8 cellular contexts compared by ENCODE assay signal in the genomic region with DNA sequence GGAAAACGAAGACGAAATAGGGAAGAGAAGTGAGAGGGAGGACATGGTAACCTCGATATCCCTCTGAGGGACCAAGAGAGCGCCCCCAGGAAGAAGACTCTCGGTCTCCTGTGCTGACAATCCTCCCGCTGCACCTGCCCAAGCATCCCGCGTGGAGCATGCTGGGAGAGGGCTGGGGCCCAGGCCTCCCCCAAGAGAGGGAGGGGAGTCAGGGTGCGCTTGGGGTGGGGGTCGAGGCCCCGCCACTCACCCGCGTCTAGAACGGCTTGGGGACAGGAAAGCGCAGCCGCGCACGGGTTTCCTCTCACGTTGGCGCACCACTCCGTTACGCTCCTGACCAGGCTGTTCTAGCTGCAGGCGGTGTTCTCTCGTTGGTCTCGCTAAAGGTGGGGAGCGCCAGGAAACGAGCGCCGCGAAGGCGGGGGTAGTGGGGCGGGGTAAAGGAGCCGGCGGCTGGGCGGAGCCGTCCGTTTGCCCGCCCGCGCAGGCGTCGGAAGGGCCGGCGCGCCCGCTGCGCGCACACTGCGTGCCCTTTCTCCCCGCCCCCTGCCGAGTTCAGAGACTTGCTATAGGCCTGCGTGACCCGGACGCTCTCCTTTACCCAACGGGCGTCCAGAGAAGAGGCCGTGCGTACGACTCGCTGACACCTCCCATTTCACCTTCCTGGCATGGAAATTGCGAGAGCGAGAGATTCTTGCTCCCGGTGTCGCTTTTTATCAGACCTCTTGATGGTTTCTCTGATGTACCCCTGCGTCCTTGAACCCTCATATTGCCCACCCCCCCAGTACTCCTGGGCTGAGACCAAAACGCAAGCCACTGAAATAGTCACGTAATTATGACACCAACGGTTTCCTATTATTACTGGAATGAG. TPM values are rescaled to one million over a fixed set of nuclear protein-coding genes. Genes with fewer than 3 reads are reported as not detected.
DNase-seq lines count a peak whose midpoint lies in the region; ATAC-seq, FAIRE-seq and TF ChIP-seq lines count a peak whose summit lies in the region.

A gene (minus strand): TSS at position 388 of the 871 bp plus-strand sequence. CDS start 2,888 bp downstream, outside the sequence.

- H3K18ac ChIP-seq in H1 (ENCODE audit: extremely low read depth, low read length) = no peak within 1 kb of the TSS; the same call in 1 of the 2 replicates
- peak within 1 kb of the TSS; percentile 54 to 66 for H3K18ac ChIP-seq in mesenchymal stem cell (ENCODE audit: low read depth in 1 of 2, low read length in 2 of 2)

- H3K9me3 ChIP-seq in H1 (ENCODE audit: insufficient read depth in 2 of 2, low read depth in 1 of 2, low read length in 1 of 2) (no peaks in the 10 kb centered on the region), mesenchymal stem cell (ENCODE audit: control insufficient read depth, low read length) (no peaks in the 10 kb centered on the region)

- no peak within 1 kb of the TSS for H3K14ac ChIP-seq in H1 (ENCODE audit: insufficient read length)
- H3K14ac ChIP-seq in mesenchymal stem cell (ENCODE audit: low read length in 2 of 2) = no peak within 1 kb of the TSS

- no peaks in the 10 kb centered on the region for H4K20me1 ChIP-seq in H1 (replicated peaks in 1 of 2; ENCODE audit: control insufficient read depth in 1 of 2, insufficient read depth in 2 of 2, low read length in 2 of 2)

- POLR2A ChIA-PET in H1 (lab: Charles Lee; ENCODE audit: partially characterized antibody) = interaction anchor here (0.6 kb wide), 1 partner anchor 33 kb away, joined by 3 read pairs; no protein-coding TSS in a partner anchor

- H3K27ac ChIP-seq in H1 (ENCODE audit: low read depth, low read length) (peak within 1 kb of the TSS; percentile 81; the same call in 1 of the 2 replicates), mesenchymal stem cell (ENCODE audit: low read length, poor library complexity, severe bottlenecking) (peak within 1 kb of the TSS; percentile 85)

- no peak within 1 kb of the TSS; the same call in 1 of the 2 replicates for H2AFZ ChIP-seq in H1 (ENCODE audit: low read length)
- H2AFZ ChIP-seq in mesenchymal stem cell (ENCODE audit: low read depth, low read length) = peak within 1 kb of the TSS; percentile 69

- no peak for TF ChIP-seq RAD21 in H1 (IDR thresholded peaks at IDR 0.05 in 1 of 2, conservative IDR thresholded peaks at IDR 0.05 in 1 of 2; ENCODE audit: low read depth in 2 of 2, low read length in 2 of 2)

- H3K4me1 ChIP-seq in H1 (replicated peaks in 1 of 4; ENCODE audit: control insufficient read depth in 3 of 4, insufficient read depth in 4 of 4, low read length in 3 of 4) = no peaks in the 10 kb centered on the region
- H3K4me1 ChIP-seq in mesenchymal stem cell (ENCODE audit: control insufficient read depth, insufficient read depth, low read depth, low read length) = no peaks in the 10 kb centered on the region

- H3K9ac ChIP-seq in H1 (replicated peaks in 1 of 4; ENCODE audit: extremely low read depth in 1 of 4, low read depth in 3 of 4, low read length in 3 of 4) = peak within 1 kb of the TSS in 2 of 4 experiments; percentile 62 to 83; a peak in 6 of 7 replicates
- peak within 1 kb of the TSS; percentile 92 for H3K9ac ChIP-seq in mesenchymal stem cell (ENCODE audit: low read length)

- H3K23ac ChIP-seq in H1 (ENCODE audit: insufficient read length) = no peak within 1 kb of the TSS
- no peak within 1 kb of the TSS for H3K23ac ChIP-seq in mesenchymal stem cell (ENCODE audit: low read length in 2 of 2)

- no peaks in the 10 kb centered on the region for H3K36me3 ChIP-seq in H1 (ENCODE audit: control insufficient read depth in 2 of 4, insufficient read depth in 4 of 4, low read length in 3 of 4)
- H3K36me3 ChIP-seq in mesenchymal stem cell (ENCODE audit: control insufficient read depth in 1 of 2, insufficient read depth in 2 of 2, low read depth in 1 of 2, low read length in 2 of 2) = no peaks in the 10 kb centered on the region

- H3K27me3 ChIP-seq in H1 (replicated peaks in 1 of 4; ENCODE audit: control insufficient read depth in 3 of 4, extremely low read depth in 1 of 4, insufficient read depth in 3 of 4, low read length in 3 of 4) (no peaks in the 10 kb centered on the region), mesenchymal stem cell (ENCODE audit: control insufficient read depth in 1 of 2, insufficient read depth in 1 of 2, low read length in 2 of 2) (no peaks in the 10 kb centered on the region)

- H3K4ac ChIP-seq in H1 (replicated peaks; ENCODE audit: insufficient read length, low read depth, low read length) (no peak within 1 kb of the TSS), mesenchymal stem cell (ENCODE audit: low read depth in 1 of 2, low read length in 2 of 2) (peak within 1 kb of the TSS in 1 of 2 experiments; percentile 67)

- peak within 1 kb of the TSS; percentile 55 to 78 (median 63) for H3K4me3 ChIP-seq in H1 (ENCODE audit: extremely low read depth in 1 of 4, insufficient read depth in 2 of 4, low read depth in 3 of 4, low read length in 4 of 4)
- peak within 1 kb of the TSS; percentile 64 to 79 for H3K4me3 ChIP-seq in mesenchymal stem cell (ENCODE audit: insufficient read depth in 1 of 2, low read depth in 1 of 2, low read length in 2 of 2)

- TF ChIP-seq EP300 in H1 (IDR thresholded peaks at IDR 0.05; ENCODE audit: borderline replicate concordance in 1 of 2, low read depth in 2 of 2, low read length in 2 of 2) = no peak

- H4K5ac ChIP-seq in H1 (ENCODE audit: insufficient read length, low read depth, low read length) = peak within 1 kb of the TSS; percentile 72

- H3K23me2 ChIP-seq in H1 (ENCODE audit: low read depth, low read length) = 0 out of 2 replicates have a peak, but pooled peaks cover 2% of the 10 kb centered on the region

- H4K91ac ChIP-seq in H1 (replicated peaks; ENCODE audit: insufficient read length, low read length) (no peak within 1 kb of the TSS), mesenchymal stem cell (ENCODE audit: low read length) (no peak within 1 kb of the TSS)

- H4K8ac ChIP-seq in H1 (ENCODE audit: extremely low read depth, insufficient read depth, low read length) (peak within 1 kb of the TSS; percentile 25; the same call in 1 of the 2 replicates), mesenchymal stem cell (ENCODE audit: low read length) (no peak within 1 kb of the TSS)

- H2BK5ac ChIP-seq in H1 (ENCODE audit: low read depth, low read length) (peak within 1 kb of the TSS; percentile 40; the same call in 1 of the 2 replicates), mesenchymal stem cell (ENCODE audit: low read depth, low read length, poor library complexity, severe bottlenecking) (peak within 1 kb of the TSS; percentile 5)

- peak; percentile 95 for ATAC-seq in GM21360 (IDR thresholded peaks at IDR 0.05; ENCODE audit: unreplicated experiment)

- CTCF ChIA-PET in H1 (lab: Charles Lee; ENCODE audit: partially characterized antibody) = no interaction called here

- H2BK120ac ChIP-seq in H1 (replicated peaks; ENCODE audit: low read depth, low read length) (no peak within 1 kb of the TSS), mesenchymal stem cell (ENCODE audit: low read depth, low read length) (no peak within 1 kb of the TSS)

- TF ChIP-seq CTCF in H1 (IDR thresholded peaks at IDR 0.05; ENCODE audit: control extremely low read depth in 1 of 3, insufficient read depth in 1 of 3, low read depth in 1 of 3, low read length in 3 of 3) = no peak

- H2BK12ac ChIP-seq in H1 (ENCODE audit: low read depth, low read length) = no peak within 1 kb of the TSS
- no peak within 1 kb of the TSS for H2BK12ac ChIP-seq in mesenchymal stem cell (ENCODE audit: low read length in 2 of 2)

- WGBS in H1 (ENCODE audit: extremely low coverage in 1 of 2, insufficient coverage in 1 of 2, insufficient read length in 1 of 2, insufficient replicate concordance in 2 of 2, low coverage in 1 of 2, low lambda C conversion rate in 2 of 2, missing lambda C conversion rate in 1 of 2), 2 experiments = 4% methylated on average over 8 of the region's 68 CpGs; no CpG with 5 or more reads in 1 of the 2 experiments
- under 1% methylated on average over 47 of the region's 68 CpGs for WGBS in mesenchymal stem cell

- FAIRE-seq in H1 (lab: Jason Lieb, UNC) = no peak

- H3K79me2 ChIP-seq in H1 (ENCODE audit: control insufficient read depth in 1 of 2, insufficient read depth in 2 of 2, low read length in 2 of 2) = peaks cover 0 to 3% of the 10 kb centered on the region in 2 experiments; a peak in 1 of 4 replicates

- H2BK15ac ChIP-seq in H1 (ENCODE audit: low read length) (no peak within 1 kb of the TSS), mesenchymal stem cell (ENCODE audit: low read depth, poor library complexity, severe bottlenecking) (no peak within 1 kb of the TSS)

- peak within 1 kb of the TSS; percentile 66 to 85 for H3K4me2 ChIP-seq in H1 (ENCODE audit: insufficient read depth in 1 of 2, low read depth in 2 of 2, low read length in 2 of 2)
- peak within 1 kb of the TSS; percentile 60 for H3K4me2 ChIP-seq in mesenchymal stem cell (ENCODE audit: low read length, poor library complexity, severe bottlenecking)

- no peak within 1 kb of the TSS for H2AK5ac ChIP-seq in H1 (ENCODE audit: low read depth, low read length)
- H2AK5ac ChIP-seq in mesenchymal stem cell (ENCODE audit: low read length, severe bottlenecking) = no peak within 1 kb of the TSS

- peak within 1 kb of the TSS; percentile 30 for H3K56ac ChIP-seq in H1 (replicated peaks; ENCODE audit: insufficient read length, low read depth, low read length)

- H2BK20ac ChIP-seq in H1 (ENCODE audit: low read length) = no peak within 1 kb of the TSS

- peak in 1 of 2 experiments; percentile 81; a peak in 2 of 3 replicates for TF ChIP-seq POLR2A in H1 (IDR thresholded peaks at IDR 0.05; ENCODE audit: control extremely low read depth in 1 of 2, low read depth in 2 of 2, low read length in 2 of 2)

- no peaks in the 10 kb centered on the region for H3K79me1 ChIP-seq in H1 (ENCODE audit: low read depth, low read length)
- peaks cover 2% of the 10 kb centered on the region for H3K79me1 ChIP-seq in mesenchymal stem cell (replicated peaks; ENCODE audit: low read length, poor library complexity, severe bottlenecking)

- peak; percentile 97 for DNase-seq in COLO668 (lab: John Stamatoyannopoulos, UW; ENCODE audit: unreplicated experiment)
- peak; percentile 93 for DNase-seq in HT1080 (ENCODE audit: low read depth)
- peak; percentile 93 for DNase-seq in NOMO-1 treated with DMSO at 0.1 percent for 48 hours (lab: John Stamatoyannopoulos, UW; ENCODE audit: unreplicated experiment)
- peak; percentile 52 to 80 (median 61) for DNase-seq in activated CD8-positive, alpha-beta memory T cell treated with anti-CD3 and anti-CD28 coated beads for 48 hours (ENCODE audit: low read depth in 2 of 3, low spot score in 2 of 3)
- peak; percentile 72 to 79 for DNase-seq in H1 (ENCODE audit: low read depth in 1 of 2, low spot score in 2 of 2)
- DNase-seq in mesenchymal stem cell = peak; percentile 91
- peak; percentile 84 for DNase-seq in stimulated activated CD8-positive, alpha-beta memory T cell treated with anti-CD3 and anti-CD28 coated beads, Interleukin-12 subunit alpha, Interleukin-12 subunit beta, amount 100 ng/mL, for 4 hours (ENCODE audit: low read depth)

RNA-seq across cellular contexts. Expression of the gene that starts here (rescaled TPM):
- total RNA-seq in HT1080 (2014; rRNA removed; shearing (Covaris generic)) = 24.4 and 28.6 TPM in 2 replicates
- 29.2 and 32.7 TPM in 2 replicates for polyA plus RNA-seq in HT1080 (2015; cell fraction: cytosol; rRNA removed)
- polyA plus RNA-seq in HT1080 (2015; cell fraction: nucleus; rRNA removed) = 62.0 and 64.6 TPM in 2 replicates
- total RNA-seq in H1 (2021; fragmentation: NEBNext Ultra II Directional; extraction: Animal tissue kit (Norgen Biotek cat#: 25700)) = 13.4 and 13.9 TPM in 2 replicates
- 6.6 and 12.5 TPM in 2 replicates for polyA plus RNA-seq in H1 (2011; rRNA removed)
- polyA plus RNA-seq in H1 (2011; cell fraction: cytosol; rRNA removed) = 13.8 TPM
- 4.8 TPM for polyA plus RNA-seq in H1 (2011; cell fraction: nucleus; rRNA removed)
- polyA plus RNA-seq in H1 (2012, experiment 1 of 2) = 9.9 to 19.1 TPM (median 13.4 TPM) in 4 replicates
- polyA plus RNA-seq in H1 (2012, experiment 2 of 2) = 4.6 TPM
- 23.0 TPM for polyA plus RNA-seq in H1 (2013, experiment 1 of 2)
- polyA plus RNA-seq in H1 (2013, experiment 2 of 2) = 25.9 TPM
- 5.7 and 7.8 TPM in 2 replicates for polyA minus RNA-seq in H1 (2011; rRNA and poly(A)+ RNA removed)
- 5.4 TPM for polyA minus RNA-seq in H1 (2011; cell fraction: cytosol; rRNA and poly(A)+ RNA removed)
- 3.4 TPM for polyA minus RNA-seq in H1 (2011; cell fraction: nucleus; rRNA and poly(A)+ RNA removed)
- 24.8 TPM for polyA plus RNA-seq in mesenchymal stem cell (2013, experiment 1 of 2)
- 25.5 TPM for polyA plus RNA-seq in mesenchymal stem cell (2013, experiment 2 of 2)

Comparison
In these comparisons a context has a peak if more than half of its experiments do, and no peak if none do; other contexts are left out.
1. Peak in every context shown above with its lines: DNase-seq, ATAC-seq, H3K4me3 ChIP-seq and H3K27ac ChIP-seq.